Comparison of ENCODE assay signal across 11 cellular contexts in the genomic region with DNA sequence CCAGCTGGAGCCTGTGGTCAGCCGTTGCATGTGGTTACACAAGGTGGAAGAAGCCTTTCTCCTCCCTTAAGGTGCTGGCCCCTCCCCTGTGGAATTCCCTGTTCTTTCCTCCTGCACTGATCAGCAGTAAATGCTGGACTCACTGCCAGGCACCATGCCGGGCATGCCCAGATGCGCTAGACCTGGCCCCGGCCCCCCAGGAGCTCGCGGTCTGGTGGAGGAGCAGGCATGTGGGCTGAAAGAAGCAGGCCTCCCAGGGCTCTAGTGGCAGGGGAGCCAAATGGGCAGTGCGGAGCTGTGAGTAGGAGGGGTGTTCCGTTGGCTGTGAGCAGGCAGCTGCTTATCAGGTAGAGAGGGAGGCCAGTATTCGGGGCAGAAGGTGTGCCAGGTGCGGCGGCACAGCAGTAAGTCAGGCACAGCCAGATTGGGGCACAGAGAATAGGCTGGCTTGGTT. TPM values are rescaled to one million over a fixed set of nuclear protein-coding genes. Genes with fewer than 3 reads are reported as not detected.
DNase-seq lines count a peak whose midpoint lies in the region; ATAC-seq and TF ChIP-seq lines count a peak whose summit lies in the region.
"Had no signal": no experiment of that assay in that cellular context is flagged by ENCODE, and none has a peak within 500 bp of the region (broad histone marks: within the 10 kb centered on the region; RNA-seq: fewer than 3 reads in every experiment).

No MANE protein-coding gene starts in this region.

- DNase-seq in COLO668 (lab: John Stamatoyannopoulos, UW; ENCODE audit: unreplicated experiment) = peak; percentile 84
- peak; percentile 85 to 95 for DNase-seq in NCI-H2081 (lab: John Stamatoyannopoulos, UW)
- DNase-seq in breast epithelium (ENCODE audit: low spot score in 2 of 2) = peak in 1 of 2 donors; percentile 77
- no peak for DNase-seq in natural killer cell treated with Interleukin-12 subunit alpha and Interleukin-12 subunit beta and Interleukin-15 and Interleukin-18, amount 100 ng/mL, for 72 hours (ENCODE audit: low spot score)
- DNase-seq in NCI-H1436 treated with DMSO at 0.1 percent for 48 hours (lab: John Stamatoyannopoulos, UW) = no peak
- no peak for DNase-seq in dermis blood vessel endothelial cell
- no peak for DNase-seq in activated CD4-positive, alpha-beta T cell treated with anti-CD3 and anti-CD28 coated beads, Interleukin-2, amount 50 U/mL, for 1 hour
- DNase-seq: effector memory CD4-positive, alpha-beta T cell; NCI-H1092 treated with DMSO at 0.1 percent for 48 hours had no signal

- no peaks in the 10 kb centered on the region for H3K9me3 Mint-ChIP-seq in natural killer cell treated with Interleukin-12 subunit alpha and Interleukin-12 subunit beta and Interleukin-15 and Interleukin-18, amount 100 ng/mL, for 72 hours
- H3K9me3 Mint-ChIP-seq: stimulated activated memory B cell treated with anti-CD40 and anti-IgM and Interleukin-4, amounts not matched to agents 10 μg/mL and 1 μg/mL and 100 μg/mL, for 72 hours had no signal

- no peaks in the 10 kb centered on the region for H3K27me3 Mint-ChIP-seq in natural killer cell treated with Interleukin-12 subunit alpha and Interleukin-12 subunit beta and Interleukin-15 and Interleukin-18, amount 100 ng/mL, for 72 hours
- H3K27me3 Mint-ChIP-seq: stimulated activated memory B cell treated with anti-CD40 and anti-IgM and Interleukin-4, amounts not matched to agents 10 μg/mL and 1 μg/mL and 100 μg/mL, for 72 hours had no signal

- no peaks in the 10 kb centered on the region for H3K9me3 ChIP-seq in breast epithelium

- peaks cover 53 to 58% of the 10 kb centered on the region in 2 donors for H3K4me1 Mint-ChIP-seq in natural killer cell treated with Interleukin-12 subunit alpha and Interleukin-12 subunit beta and Interleukin-15 and Interleukin-18, amount 100 ng/mL, for 72 hours (ENCODE audit: low read depth in 2 of 2)

- no peak for ATAC-seq in natural killer cell treated with Interleukin-12 subunit alpha and Interleukin-12 subunit beta and Interleukin-15 and Interleukin-18, amount 100 ng/mL, for 72 hours
- no peak for ATAC-seq in GM18868 (IDR thresholded peaks at IDR 0.05; ENCODE audit: unreplicated experiment)
- ATAC-seq: stimulated activated memory B cell treated with anti-CD40 and anti-IgM and Interleukin-4, amounts not matched to agents 10 μg/mL and 1 μg/mL and 100 μg/mL, for 72 hours had no signal

- H3K27ac Mint-ChIP-seq in natural killer cell treated with Interleukin-12 subunit alpha and Interleukin-12 subunit beta and Interleukin-15 and Interleukin-18, amount 100 ng/mL, for 72 hours = peak overlapping the region; percentile 74 to 84
- H3K27ac Mint-ChIP-seq: stimulated activated memory B cell treated with anti-CD40 and anti-IgM and Interleukin-4, amounts not matched to agents 10 μg/mL and 1 μg/mL and 100 μg/mL, for 72 hours had no signal

- intact Hi-C loops in breast epithelium (cut with DNase I; ENCODE audit: low total_unique reads) = no loop called here

- peak overlapping the region in 1 of 3 donors; percentile 49 for H3K4me3 ChIP-seq in breast epithelium

- TF ChIP-seq CTCF in breast epithelium (IDR thresholded peaks at IDR 0.05) = no peak

- peaks cover 18 to 29% of the 10 kb centered on the region in 2 donors for H3K4me1 ChIP-seq in breast epithelium

- H3K4me3 Mint-ChIP-seq in natural killer cell treated with Interleukin-12 subunit alpha and Interleukin-12 subunit beta and Interleukin-15 and Interleukin-18, amount 100 ng/mL, for 72 hours = peak overlapping the region; percentile 5
- H3K4me3 Mint-ChIP-seq: stimulated activated memory B cell treated with anti-CD40 and anti-IgM and Interleukin-4, amounts not matched to agents 10 μg/mL and 1 μg/mL and 100 μg/mL, for 72 hours had no signal

- H3K36me3 ChIP-seq in breast epithelium = no peaks in the 10 kb centered on the region

- no peaks in the 10 kb centered on the region for H3K27me3 ChIP-seq in breast epithelium

- H3K36me3 Mint-ChIP-seq in natural killer cell treated with Interleukin-12 subunit alpha and Interleukin-12 subunit beta and Interleukin-15 and Interleukin-18, amount 100 ng/mL, for 72 hours = no peaks in the 10 kb centered on the region

- TF ChIP-seq POLR2A in breast epithelium (IDR thresholded peaks at IDR 0.05) = no peak

- H3K27ac ChIP-seq in breast epithelium = peak overlapping the region; percentile 79 to 86

RNA-seq across cellular contexts. Expression of gene DGKZ, which starts 10.2 kb away (rescaled TPM):
- 10 to 100 TPM; 42.3 to 46.5 (median 46.2) TPM for total RNA-seq in breast epithelium
- total RNA-seq in natural killer cell treated with Interleukin-12 subunit alpha and Interleukin-12 subunit beta and Interleukin-15 and Interleukin-18, amount 100 ng/mL, for 72 hours = 100 to 1,000 TPM; 104 to 207 TPM
- 79.8 and 86.2 TPM in 2 replicates for total RNA-seq in dermis blood vessel endothelial cell

RNA-seq across cellular contexts. Expression of gene MDK, which starts 24.0 kb away (rescaled TPM):
- total RNA-seq in breast epithelium (100 to 1,000 TPM in 1 of 3 donors, 10 to 100 TPM in 2; 20.5 to 115 (median 54.7) TPM), dermis blood vessel endothelial cell (46.1 and 59.6 TPM in 2 replicates)
- 1 to 10 TPM; 1.4 to 4.0 TPM for total RNA-seq in natural killer cell treated with Interleukin-12 subunit alpha and Interleukin-12 subunit beta and Interleukin-15 and Interleukin-18, amount 100 ng/mL, for 72 hours

RNA-seq across cellular contexts. Expression of gene CHRM4, which starts 34.1 kb away (rescaled TPM):
- total RNA-seq in breast epithelium (1 to 10 TPM in 1 of 3 donors, under 1 TPM in 1, not detected in 1; 0.66 to 1.1 TPM), dermis blood vessel endothelial cell (0.09 and 0.17 TPM in 2 replicates)
- total RNA-seq in natural killer cell treated with Interleukin-12 subunit alpha and Interleukin-12 subunit beta and Interleukin-15 and Interleukin-18, amount 100 ng/mL, for 72 hours = under 1 TPM; 0.75 to 0.81 TPM

Comparison
In these comparisons a context has a peak if more than half of its experiments do, and no peak if none do; other contexts are left out.
1. DNase-seq: peak in COLO668 (single experiment) and NCI-H2081 (2 of 2); none in natural killer cell treated with Interleukin-12 subunit alpha and Interleukin-12 subunit beta and Interleukin-15 and Interleukin-18, amount 100 ng/mL, for 72 hours (single experiment), NCI-H1436 treated with DMSO at 0.1 percent for 48 hours (single experiment), dermis blood vessel endothelial cell (single experiment) and activated CD4-positive, alpha-beta T cell treated with anti-CD3 and anti-CD28 coated beads, Interleukin-2, amount 50 U/mL, for 1 hour (single experiment).